In genomic region chr5:141742866-141743651, GRCh38 we compare ENCODE assay signal across 10 cellular contexts.
DNase-seq lines count a peak whose midpoint lies in the region; ATAC-seq and TF ChIP-seq lines count a peak whose summit lies in the region.
"Had no signal": no experiment of that assay in that cellular context is flagged by ENCODE, and none has a peak within 500 bp of the region (broad histone marks: within the 10 kb centered on the region; RNA-seq: fewer than 3 reads in every experiment).

No MANE protein-coding gene starts in this region.

- peak; percentile 55 for DNase-seq in activated naive CD4-positive, alpha-beta T cell treated with anti-CD3 and anti-CD28 coated beads, Interleukin-2, amount 10 ng/mL, durations not matched to agents 7 days and 5 days
- no peak for DNase-seq in activated naive CD4-positive, alpha-beta T cell treated with anti-CD3 and anti-CD28 coated beads, Interleukin-2, amount 50 U/mL, for 72 hours (ENCODE audit: low spot score in 2 of 2)
- DNase-seq in SHP77 (lab: John Stamatoyannopoulos, UW) (peak; percentile 81 to 82), erythroblast (lab: John Stamatoyannopoulos, UW) (peak; percentile 17 to 23), vagina (ENCODE audit: extremely low spot score in 2 of 2) (no peak), NCI-H187 treated with DMSO at 0.1 percent for 48 hours (lab: John Stamatoyannopoulos, UW) (no peak)
- peak; percentile 33 for DNase-seq in stimulated activated CD8-positive, alpha-beta memory T cell treated with anti-CD3 and anti-CD28 coated beads, Interleukin-4, amount 100 ng/mL, for 48 hours
- DNase-seq: right lobe of liver had no signal

- no peak overlapping the region for H3K27ac ChIP-seq in vagina
- H3K27ac ChIP-seq: right lobe of liver had no signal

- no peak overlapping the region for H3K27ac Mint-ChIP-seq in activated naive CD4-positive, alpha-beta T cell treated with anti-CD3 and anti-CD28 coated beads, Interleukin-2, amount 10 ng/mL, durations not matched to agents 7 days and 5 days
- no peak overlapping the region for H3K27ac Mint-ChIP-seq in activated naive CD4-positive, alpha-beta T cell treated with anti-CD3 and anti-CD28 coated beads, Interleukin-2, amount 50 U/mL, for 72 hours
- H3K27ac Mint-ChIP-seq: CD8-positive, alpha-beta T cell had no signal

- H3K36me3 Mint-ChIP-seq in activated naive CD4-positive, alpha-beta T cell treated with anti-CD3 and anti-CD28 coated beads, Interleukin-2, amount 10 ng/mL, durations not matched to agents 7 days and 5 days: no peaks in the 10 kb centered on the region
- no peaks in the 10 kb centered on the region for H3K36me3 Mint-ChIP-seq in activated naive CD4-positive, alpha-beta T cell treated with anti-CD3 and anti-CD28 coated beads, Interleukin-2, amount 50 U/mL, for 72 hours
- H3K36me3 Mint-ChIP-seq: CD8-positive, alpha-beta T cell had no signal

- intact Hi-C loops in vagina (cut with DNase I): no loop called here

- no peaks in the 10 kb centered on the region for H3K4me1 ChIP-seq in vagina
- H3K4me1 ChIP-seq: right lobe of liver had no signal

- no peaks in the 10 kb centered on the region for H3K4me1 Mint-ChIP-seq in activated naive CD4-positive, alpha-beta T cell treated with anti-CD3 and anti-CD28 coated beads, Interleukin-2, amount 10 ng/mL, durations not matched to agents 7 days and 5 days

- TF ChIP-seq POLR2A in erythroblast (IDR thresholded peaks at IDR 0.05; ENCODE audit: low read length): no peak
- no peak for TF ChIP-seq POLR2A in vagina (IDR thresholded peaks at IDR 0.05)

- peaks cover 39% of the 10 kb centered on the region for H3K27me3 Mint-ChIP-seq in activated naive CD4-positive, alpha-beta T cell treated with anti-CD3 and anti-CD28 coated beads, Interleukin-2, amount 10 ng/mL, durations not matched to agents 7 days and 5 days

- H3K9me3 ChIP-seq in vagina: no peaks in the 10 kb centered on the region
- H3K9me3 ChIP-seq: right lobe of liver had no signal

- H3K4me3 ChIP-seq in vagina: no peak overlapping the region
- H3K4me3 ChIP-seq: right lobe of liver had no signal

- CTCF ChIA-PET in activated naive CD4-positive, alpha-beta T cell treated with anti-CD3 and anti-CD28 coated beads, Interleukin-2, amount 10 ng/mL, durations not matched to agents 7 days and 5 days (lab: Charles Lee): no interaction called here

- no peaks in the 10 kb centered on the region for H3K36me3 ChIP-seq in vagina
- H3K36me3 ChIP-seq: right lobe of liver had no signal

- no peak overlapping the region for H3K4me3 Mint-ChIP-seq in activated naive CD4-positive, alpha-beta T cell treated with anti-CD3 and anti-CD28 coated beads, Interleukin-2, amount 10 ng/mL, durations not matched to agents 7 days and 5 days
- H3K4me3 Mint-ChIP-seq: CD8-positive, alpha-beta T cell had no signal

- no peaks in the 10 kb centered on the region for H3K9me3 Mint-ChIP-seq in activated naive CD4-positive, alpha-beta T cell treated with anti-CD3 and anti-CD28 coated beads, Interleukin-2, amount 10 ng/mL, durations not matched to agents 7 days and 5 days
- H3K9me3 Mint-ChIP-seq in activated naive CD4-positive, alpha-beta T cell treated with anti-CD3 and anti-CD28 coated beads, Interleukin-2, amount 50 U/mL, for 72 hours: no peaks in the 10 kb centered on the region
- H3K9me3 Mint-ChIP-seq: CD8-positive, alpha-beta T cell had no signal

- no peak for TF ChIP-seq CTCF in vagina (IDR thresholded peaks at IDR 0.05)

- no peak for ATAC-seq in activated naive CD4-positive, alpha-beta T cell treated with anti-CD3 and anti-CD28 coated beads, Interleukin-2, amount 50 U/mL, for 72 hours
- no peak for ATAC-seq in GM21447 (IDR thresholded peaks at IDR 0.05; ENCODE audit: unreplicated experiment)
- ATAC-seq: CD8-positive, alpha-beta T cell had no signal

- no peaks in the 10 kb centered on the region for H3K27me3 ChIP-seq in vagina
- H3K27me3 ChIP-seq: right lobe of liver had no signal

Comparison
In these comparisons a context has a peak if more than half of its experiments do, and no peak if none do; other contexts are left out.
1. DNase-seq: peak in activated naive CD4-positive, alpha-beta T cell treated with anti-CD3 and anti-CD28 coated beads, Interleukin-2, amount 10 ng/mL, durations not matched to agents 7 days and 5 days (single experiment), SHP77 (2 of 2), erythroblast (2 of 2) and stimulated activated CD8-positive, alpha-beta memory T cell treated with anti-CD3 and anti-CD28 coated beads, Interleukin-4, amount 100 ng/mL, for 48 hours (single experiment); none in activated naive CD4-positive, alpha-beta T cell treated with anti-CD3 and anti-CD28 coated beads, Interleukin-2, amount 50 U/mL, for 72 hours (0 of 2), vagina (0 of 2) and NCI-H187 treated with DMSO at 0.1 percent for 48 hours (single experiment).